9 cellular contexts compared by ENCODE assay signal in genomic region chr1:87202922-87203655, GRCh38.
DNase-seq lines count a peak whose midpoint lies in the region; ATAC-seq and TF ChIP-seq lines count a peak whose summit lies in the region.
"Had no signal": no experiment of that assay in that cellular context is flagged by ENCODE, and none has a peak within 500 bp of the region (broad histone marks: within the 10 kb centered on the region; RNA-seq: fewer than 3 reads in every experiment).

No MANE protein-coding gene starts in this region.

- WGBS in spleen, 5 donors = 42 to 54% (median 49%) methylated on average over 16 of the region's 16 CpGs

- H3K4me3 ChIP-seq in spleen = peak overlapping the region in 1 of 8 donors; percentile 19

- TF ChIP-seq CTCF in spleen (IDR thresholded peaks at IDR 0.05 in 8 of 11, conservative IDR thresholded peaks at IDR 0.05 in 3 of 11) = no peak

- no peak for TF ChIP-seq POLR2A in spleen (IDR thresholded peaks at IDR 0.05)

- no peaks in the 10 kb centered on the region for H3K36me3 Mint-ChIP-seq in naive B cell
- H3K36me3 Mint-ChIP-seq in activated CD4-positive, alpha-beta memory T cell treated with anti-CD3 and anti-CD28 coated beads for 36 hours = no peaks in the 10 kb centered on the region

- ATAC-seq in GM18517 (IDR thresholded peaks at IDR 0.05; ENCODE audit: unreplicated experiment) (peak; percentile 96), GM21737 (IDR thresholded peaks at IDR 0.05; ENCODE audit: unreplicated experiment) (peak; percentile 90), HG03520 (IDR thresholded peaks at IDR 0.05; ENCODE audit: unreplicated experiment) (peak; percentile 96), naive B cell (ENCODE audit: low read depth in 2 of 2) (peak; percentile 50 to 53)

- peaks cover 0 to 1% (median 0%) of the 10 kb centered on the region in 7 donors for H3K9me3 Mint-ChIP-seq in naive B cell
- no peaks in the 10 kb centered on the region for H3K9me3 Mint-ChIP-seq in activated CD4-positive, alpha-beta memory T cell treated with anti-CD3 and anti-CD28 coated beads for 36 hours
- H3K9me3 Mint-ChIP-seq: activated naive CD4-positive, alpha-beta T cell treated with anti-CD3 and anti-CD28 coated beads for 36 hours had no signal

- peaks cover 32 to 70% (median 50%) of the 10 kb centered on the region in 3 donors for H3K27me3 Mint-ChIP-seq in naive B cell
- peaks cover 31% of the 10 kb centered on the region for H3K27me3 Mint-ChIP-seq in activated CD4-positive, alpha-beta memory T cell treated with anti-CD3 and anti-CD28 coated beads for 36 hours

- H3K27me3 ChIP-seq in spleen (replicated peaks in 1 of 7) = peaks cover 0 to 42% (median 0%) of the 10 kb centered on the region in 7 donors

- CTCF ChIA-PET in activated CD4-positive, alpha-beta memory T cell treated with anti-CD3 and anti-CD28 coated beads for 36 hours (lab: Charles Lee) = no interaction called here

- H3K4me1 ChIP-seq in spleen = peaks cover 0 to 11% (median 3%) of the 10 kb centered on the region in 6 donors

- no peak overlapping the region for H3K27ac Mint-ChIP-seq in naive B cell
- H3K27ac Mint-ChIP-seq in activated CD4-positive, alpha-beta memory T cell treated with anti-CD3 and anti-CD28 coated beads for 36 hours = no peak overlapping the region
- H3K27ac Mint-ChIP-seq: activated naive CD4-positive, alpha-beta T cell treated with anti-CD3 and anti-CD28 coated beads for 36 hours had no signal

- H3K4me3 Mint-ChIP-seq in naive B cell = peak overlapping the region in 7 of 8 donors; percentile 33 to 84 (median 67)
- no peak overlapping the region for H3K4me3 Mint-ChIP-seq in activated CD4-positive, alpha-beta memory T cell treated with anti-CD3 and anti-CD28 coated beads for 36 hours
- H3K4me3 Mint-ChIP-seq: activated naive CD4-positive, alpha-beta T cell treated with anti-CD3 and anti-CD28 coated beads for 36 hours had no signal

- POLR2A ChIA-PET in activated CD4-positive, alpha-beta memory T cell treated with anti-CD3 and anti-CD28 coated beads for 36 hours (lab: Charles Lee) = no interaction called here

- DNase-seq in naive B cell = no peak
- no peak for DNase-seq in amniotic stem cell (lab: John Stamatoyannopoulos, UW)
- DNase-seq in COR-L47 (lab: John Stamatoyannopoulos, UW) = no peak
- no peak for DNase-seq in activated CD4-positive, alpha-beta memory T cell treated with anti-CD3 and anti-CD28 coated beads for 36 hours
- DNase-seq in spleen = no peak
- DNase-seq: activated naive CD4-positive, alpha-beta T cell treated with anti-CD3 and anti-CD28 coated beads for 36 hours had no signal

- no peaks in the 10 kb centered on the region for H3K36me3 ChIP-seq in spleen

- H3K4me1 Mint-ChIP-seq in naive B cell = peaks cover 5 to 21% (median 14%) of the 10 kb centered on the region in 3 donors
- H3K4me1 Mint-ChIP-seq in activated CD4-positive, alpha-beta memory T cell treated with anti-CD3 and anti-CD28 coated beads for 36 hours (ENCODE audit: low read depth) = peaks cover 12% of the 10 kb centered on the region

- H3K9me3 ChIP-seq in spleen = no peaks in the 10 kb centered on the region

- intact Hi-C loops in activated CD4-positive, alpha-beta memory T cell treated with anti-CD3 and anti-CD28 coated beads for 36 hours (cut with micrococcal nuclease) = no loop called here
- intact Hi-C loops in spleen (cut with DNase I; ENCODE audit: low total_unique reads) = no loop called here

- no peak overlapping the region for H3K27ac ChIP-seq in spleen
